In genomic region chr17:11807606-11808005, GRCh38 we compare ENCODE assay signal across 17 cellular contexts.
DNase-seq lines count a peak whose midpoint lies in the region; ATAC-seq and TF ChIP-seq lines count a peak whose summit lies in the region.
"Had no signal": no experiment of that assay in that cellular context is flagged by ENCODE, and none has a peak within 500 bp of the region (broad histone marks: within the 10 kb centered on the region; RNA-seq: fewer than 3 reads in every experiment).

No MANE protein-coding gene starts in this region.

- no peak overlapping the region for H3K27ac ChIP-seq in mammary epithelial cell (ENCODE audit: insufficient read depth, low read depth, low read length)
- H3K27ac ChIP-seq in endodermal cell (ENCODE audit: low read depth, low read length), result no peak overlapping the region
- no peak overlapping the region for H3K27ac ChIP-seq in right lobe of liver
- H3K27ac ChIP-seq in osteoblast (ENCODE audit: low read depth, low read length), result no peak overlapping the region
- H3K27ac ChIP-seq: BLaER1 treated with 17β-estradiol and CSF1 and Interleukin-3, amounts not matched to agents 10 nM and 100 nM; HL-60 had no signal

- H3K79me2 ChIP-seq in mammary epithelial cell (ENCODE audit: insufficient read depth, low read length), result no peaks in the 10 kb centered on the region
- no peaks in the 10 kb centered on the region for H3K79me2 ChIP-seq in osteoblast (ENCODE audit: insufficient read depth, low read length)

- peak; percentile 19 for ATAC-seq in stimulated activated effector memory CD8-positive, alpha-beta T cell treated with anti-CD3 and anti-CD28 coated beads, Interleukin-12 subunit alpha, Interleukin-12 subunit beta, amount 100 ng/mL, for 72 hours
- no peak for ATAC-seq in right lobe of liver
- ATAC-seq: CD8-positive, alpha-beta T cell; GM12878 had no signal

- intact Hi-C loops in MCF 10A (cut with micrococcal nuclease) (no loop called here), mammary epithelial cell (cut with micrococcal nuclease) (no loop called here), right lobe of liver (cut with DNase I) (loop anchor here in 1 of 2 donors (10.0 kb wide), 1 partner anchor 47 kb away; no protein-coding TSS in a partner anchor)

- WGBS in mammary epithelial cell (ENCODE audit: low coverage, missing lambda C conversion rate), result 60% methylated on average over 6 of the region's 7 CpGs
- WGBS in endodermal cell (ENCODE audit: insufficient coverage in 1 of 2, insufficient read length in 1 of 2), 2 experiments, result 91 to 96% methylated on average over 6 to 7 of the region's 7 CpGs
- WGBS in right lobe of liver (ENCODE audit: insufficient coverage, low coverage, low lambda C conversion rate, missing lambda C conversion rate), result 46% methylated on average over 7 of the region's 7 CpGs

- TF ChIP-seq POLR2A in right lobe of liver (IDR thresholded peaks at IDR 0.05), result no peak

- H3K4me3 Mint-ChIP-seq in MCF 10A (ENCODE audit: unreplicated experiment) (no peak overlapping the region), endodermal cell (no peak overlapping the region), nephron progenitor cell (no peak overlapping the region)
- no peak overlapping the region for H3K4me3 Mint-ChIP-seq in stimulated activated effector memory CD8-positive, alpha-beta T cell treated with anti-CD3 and anti-CD28 coated beads, Interleukin-12 subunit alpha, Interleukin-12 subunit beta, amount 100 ng/mL, for 72 hours
- H3K4me3 Mint-ChIP-seq: B cell; CD8-positive, alpha-beta T cell had no signal

- H2AFZ ChIP-seq in mammary epithelial cell (ENCODE audit: low read depth, low read length) (no peak overlapping the region), osteoblast (ENCODE audit: low read length) (no peak overlapping the region)

- peaks cover 7% of the 10 kb centered on the region for H3K9me3 ChIP-seq in mammary epithelial cell (replicated peaks; ENCODE audit: insufficient read depth, low read length)
- H3K9me3 ChIP-seq in endodermal cell (ENCODE audit: control insufficient read depth, low read length), result no peaks in the 10 kb centered on the region
- no peaks in the 10 kb centered on the region for H3K9me3 ChIP-seq in right lobe of liver
- H3K9me3 ChIP-seq in osteoblast (ENCODE audit: low read depth, low read length), result no peaks in the 10 kb centered on the region
- H3K9me3 ChIP-seq: BLaER1 treated with 17β-estradiol and CSF1 and Interleukin-3, amounts not matched to agents 10 nM and 100 nM had no signal

- no peaks in the 10 kb centered on the region for H3K4me1 Mint-ChIP-seq in MCF 10A (ENCODE audit: insufficient read depth, unreplicated experiment)
- H3K4me1 Mint-ChIP-seq in endodermal cell, result peaks cover 11% of the 10 kb centered on the region
- H3K4me1 Mint-ChIP-seq in nephron progenitor cell, result peaks cover 10% of the 10 kb centered on the region
- no peaks in the 10 kb centered on the region for H3K4me1 Mint-ChIP-seq in stimulated activated effector memory CD8-positive, alpha-beta T cell treated with anti-CD3 and anti-CD28 coated beads, Interleukin-12 subunit alpha, Interleukin-12 subunit beta, amount 100 ng/mL, for 72 hours
- H3K4me1 Mint-ChIP-seq: B cell had no signal

- H3K4me1 ChIP-seq in mammary epithelial cell (ENCODE audit: insufficient read depth, low read length) (no peaks in the 10 kb centered on the region), endodermal cell (ENCODE audit: control insufficient read depth, insufficient read depth, low read length) (no peaks in the 10 kb centered on the region), right lobe of liver (no peaks in the 10 kb centered on the region), osteoblast (ENCODE audit: insufficient read depth, low read length) (no peaks in the 10 kb centered on the region)

- no peak for TF ChIP-seq CTCF in MCF 10A (IDR thresholded peaks at IDR 0.05; ENCODE audit: unreplicated experiment)
- TF ChIP-seq CTCF in mammary epithelial cell (conservative IDR thresholded peaks at IDR 0.05 in 1 of 2, IDR thresholded peaks at IDR 0.05 in 1 of 2; ENCODE audit: extremely low read depth in 1 of 2, insufficient read depth in 1 of 2, low read depth in 1 of 2, low read length in 2 of 2), result no peak
- no peak for TF ChIP-seq CTCF in endodermal cell (conservative IDR thresholded peaks at IDR 0.05)
- no peak for TF ChIP-seq CTCF in nephron progenitor cell (IDR thresholded peaks at IDR 0.05)
- TF ChIP-seq CTCF in right lobe of liver (IDR thresholded peaks at IDR 0.05), result no peak
- TF ChIP-seq CTCF in osteoblast (IDR thresholded peaks at IDR 0.05; ENCODE audit: extremely low read depth, low read depth, low read length), result no peak

- CTCF ChIA-PET in MCF 10A (lab: Yijun Ruan, JAX), result no interaction called here
- CTCF ChIA-PET in mammary epithelial cell (lab: Charles Lee; ENCODE audit: low non-redundant PET), result no interaction called here

- H3K9me3 Mint-ChIP-seq in MCF 10A (ENCODE audit: unreplicated experiment) (no peaks in the 10 kb centered on the region), endodermal cell (no peaks in the 10 kb centered on the region), nephron progenitor cell (no peaks in the 10 kb centered on the region)
- peaks cover 7% of the 10 kb centered on the region for H3K9me3 Mint-ChIP-seq in stimulated activated effector memory CD8-positive, alpha-beta T cell treated with anti-CD3 and anti-CD28 coated beads, Interleukin-12 subunit alpha, Interleukin-12 subunit beta, amount 100 ng/mL, for 72 hours

- no peaks in the 10 kb centered on the region for H3K36me3 ChIP-seq in mammary epithelial cell (ENCODE audit: insufficient read depth, low read length)
- no peaks in the 10 kb centered on the region for H3K36me3 ChIP-seq in endodermal cell (ENCODE audit: control insufficient read depth, insufficient read depth, low read length)
- H3K36me3 ChIP-seq in right lobe of liver, result no peaks in the 10 kb centered on the region
- no peaks in the 10 kb centered on the region for H3K36me3 ChIP-seq in osteoblast (ENCODE audit: insufficient read depth, low read length)
- H3K36me3 ChIP-seq: BLaER1 treated with 17β-estradiol and CSF1 and Interleukin-3, amounts not matched to agents 10 nM and 100 nM had no signal

- peak overlapping the region; percentile 44 for H3K27ac Mint-ChIP-seq in MCF 10A (ENCODE audit: low read depth, unreplicated experiment)
- H3K27ac Mint-ChIP-seq in endodermal cell, result no peak overlapping the region
- H3K27ac Mint-ChIP-seq in nephron progenitor cell, result peak overlapping the region; percentile 46
- no peak overlapping the region for H3K27ac Mint-ChIP-seq in stimulated activated effector memory CD8-positive, alpha-beta T cell treated with anti-CD3 and anti-CD28 coated beads, Interleukin-12 subunit alpha, Interleukin-12 subunit beta, amount 100 ng/mL, for 72 hours
- H3K27ac Mint-ChIP-seq: B cell; CD8-positive, alpha-beta T cell had no signal

- BruUV-seq in MCF 10A (replicated peaks; lab: Mats Ljungman, UMichigan), result no TSS peak
- BruUV-seq in mammary epithelial cell (replicated peaks; lab: Mats Ljungman, UMichigan), result no TSS peak

- H3K27me3 ChIP-seq in mammary epithelial cell (ENCODE audit: insufficient read depth, low read length) (no peaks in the 10 kb centered on the region), endodermal cell (ENCODE audit: control insufficient read depth, insufficient read depth, low read length, poor library complexity, severe bottlenecking) (no peaks in the 10 kb centered on the region), right lobe of liver (no peaks in the 10 kb centered on the region), osteoblast (ENCODE audit: insufficient read depth, low read length) (no peaks in the 10 kb centered on the region)
- H3K27me3 ChIP-seq: BLaER1 treated with 17β-estradiol and CSF1 and Interleukin-3, amounts not matched to agents 10 nM and 100 nM had no signal

- H4K20me1 ChIP-seq in mammary epithelial cell (ENCODE audit: insufficient read depth, low read length) (no peaks in the 10 kb centered on the region), osteoblast (ENCODE audit: insufficient read depth, low read length) (no peaks in the 10 kb centered on the region)
- H4K20me1 ChIP-seq: BLaER1 treated with 17β-estradiol and CSF1 and Interleukin-3, amounts not matched to agents 10 nM and 100 nM had no signal

- dilution Hi-C loops in mammary epithelial cell (cut with HindIII; ENCODE audit: low sequenced_read_pairs), result no loop called here

- DNase-seq in MCF 10A (ENCODE audit: unreplicated experiment) (no peak), mammary epithelial cell (no peak), endodermal cell (peak; percentile 30), nephron progenitor cell (no peak), NCI-H2081 treated with DMSO at 0.1 percent for 48 hours (lab: John Stamatoyannopoulos, UW) (no peak), right lobe of liver (no peak), osteoblast (ENCODE audit: insufficient read length, low spot score, missing footprints) (no peak)
- DNase-seq in stimulated activated effector memory CD8-positive, alpha-beta T cell treated with anti-CD3 and anti-CD28 coated beads, Interleukin-12 subunit alpha, Interleukin-12 subunit beta, amount 100 ng/mL, for 72 hours (ENCODE audit: low spot score in 2 of 2), result no peak
- DNase-seq: Calu3; CD8-positive, alpha-beta T cell; DMS79 treated with DMSO at 0.1 percent for 48 hours; GOT3; H7 had no signal

- in situ Hi-C loops in mammary epithelial cell (cut with MboI; ENCODE audit: low sequenced_read_pairs in 2 of 2), result no loop called here

- no peak overlapping the region for H3K9ac ChIP-seq in mammary epithelial cell (ENCODE audit: insufficient read depth, low read length)
- no peak overlapping the region for H3K9ac ChIP-seq in endodermal cell (ENCODE audit: extremely low read depth, low read length, poor library complexity, severe bottlenecking)
- H3K9ac ChIP-seq: BLaER1 treated with 17β-estradiol and CSF1 and Interleukin-3, amounts not matched to agents 10 nM and 100 nM had no signal

- no peak overlapping the region for H3K4me3 ChIP-seq in mammary epithelial cell (replicated peaks in 1 of 3; ENCODE audit: insufficient read depth in 1 of 3, low read depth in 2 of 3, low read length in 3 of 3)
- H3K4me3 ChIP-seq in endodermal cell (ENCODE audit: low read length), result no peak overlapping the region
- H3K4me3 ChIP-seq in right lobe of liver, result no peak overlapping the region
- H3K4me3 ChIP-seq in osteoblast (ENCODE audit: insufficient read depth, low read length), result no peak overlapping the region
- H3K4me3 ChIP-seq: BLaER1 treated with 17β-estradiol and CSF1 and Interleukin-3, amounts not matched to agents 10 nM and 100 nM; GM12878 had no signal

- H3K4me2 ChIP-seq in mammary epithelial cell (ENCODE audit: insufficient read depth, low read depth, low read length) (no peak overlapping the region), osteoblast (ENCODE audit: insufficient read depth, low read length) (no peak overlapping the region)
- H3K4me2 ChIP-seq: BLaER1 treated with 17β-estradiol and CSF1 and Interleukin-3, amounts not matched to agents 10 nM and 100 nM had no signal

- no peaks in the 10 kb centered on the region for H3K36me3 Mint-ChIP-seq in MCF 10A (ENCODE audit: insufficient read depth, unreplicated experiment)
- no peaks in the 10 kb centered on the region for H3K36me3 Mint-ChIP-seq in endodermal cell (ENCODE audit: low read depth)
- no peaks in the 10 kb centered on the region for H3K36me3 Mint-ChIP-seq in nephron progenitor cell (ENCODE audit: low read depth)
- no peaks in the 10 kb centered on the region for H3K36me3 Mint-ChIP-seq in stimulated activated effector memory CD8-positive, alpha-beta T cell treated with anti-CD3 and anti-CD28 coated beads, Interleukin-12 subunit alpha, Interleukin-12 subunit beta, amount 100 ng/mL, for 72 hours
- H3K36me3 Mint-ChIP-seq: CD8-positive, alpha-beta T cell had no signal

- POLR2A ChIA-PET in MCF 10A (lab: Yijun Ruan, JAX), result no interaction called here

- H3K27me3 Mint-ChIP-seq in MCF 10A (ENCODE audit: insufficient read depth, unreplicated experiment) (no peaks in the 10 kb centered on the region), endodermal cell (ENCODE audit: insufficient read depth) (no peaks in the 10 kb centered on the region), nephron progenitor cell (ENCODE audit: low read depth, poor library complexity) (peaks cover 7% of the 10 kb centered on the region)
- H3K27me3 Mint-ChIP-seq: B cell had no signal

Comparison
In these comparisons a context has a peak if more than half of its experiments do, and no peak if none do; other contexts are left out.
1. H3K27ac Mint-ChIP-seq: peak in MCF 10A (single experiment) and nephron progenitor cell (single experiment); none in endodermal cell (single experiment) and stimulated activated effector memory CD8-positive, alpha-beta T cell treated with anti-CD3 and anti-CD28 coated beads, Interleukin-12 subunit alpha, Interleukin-12 subunit beta, amount 100 ng/mL, for 72 hours (single experiment).